26 cellular contexts compared by ENCODE assay signal in the genomic region with DNA sequence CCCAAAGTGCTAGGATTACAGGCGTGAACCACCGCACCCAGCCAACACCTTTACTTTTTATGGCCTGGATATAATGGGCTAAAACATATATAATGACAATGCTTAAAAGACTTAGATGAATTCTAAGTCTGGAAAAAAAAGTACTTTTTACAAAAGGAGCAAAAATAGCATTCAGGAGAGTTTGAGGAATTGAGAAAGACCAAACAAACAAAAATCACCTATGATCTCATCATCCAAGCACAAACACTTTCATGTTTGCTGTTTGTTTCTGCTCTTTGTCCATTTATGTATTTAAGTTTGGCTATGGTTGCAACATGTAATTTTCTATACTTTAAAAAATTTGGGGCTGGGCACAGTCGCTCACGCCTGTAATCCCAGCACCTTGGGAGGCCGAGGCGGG.
"Had no signal": no experiment of that assay in that cellular context is flagged by ENCODE, and none has a peak within 500 bp of the region (broad histone marks: within the 10 kb centered on the region; RNA-seq: fewer than 3 reads in every experiment).

No MANE protein-coding gene starts in this region.

- H3K36me3 ChIP-seq: esophagus squamous epithelium, left lung, lower lobe of right lung had no signal

- H3K27ac ChIP-seq: coronary artery, epithelial cell of prostate, esophagus squamous epithelium, heart right ventricle, left lung, lower lobe of right lung had no signal

- H3K27me3 ChIP-seq: esophagus squamous epithelium, heart right ventricle, left lung had no signal

- H3K27me3 Mint-ChIP-seq: effector memory CD8-positive, alpha-beta T cell had no signal

- H3K4me1 Mint-ChIP-seq: mesothelial cell of epicardium had no signal

- H3K4me3 Mint-ChIP-seq: effector memory CD8-positive, alpha-beta T cell; endodermal cell; mesothelial cell of epicardium; naive B cell had no signal

- H3K4me3 ChIP-seq: coronary artery, esophagus squamous epithelium, heart right ventricle, left lung, lower lobe of right lung, mucosa of descending colon had no signal

- H3K9me3 ChIP-seq: esophagus squamous epithelium, heart right ventricle, left lung, lower lobe of right lung, mucosa of descending colon had no signal

- H3K9me3 Mint-ChIP-seq: effector memory CD8-positive, alpha-beta T cell; mesothelial cell of epicardium had no signal

- ATAC-seq: effector memory CD8-positive, alpha-beta T cell; esophagus mucosa; left cardiac atrium; left lung; left ventricle myocardium superior; lower lobe of right lung; mucosa of descending colon had no signal

- DNase-seq: effector CD8-positive, alpha-beta T cell; effector memory CD8-positive, alpha-beta T cell; endodermal cell; erythroblast; esophagus squamous epithelium; foreskin fibroblast; glutamatergic neuron; head of caudate nucleus; heart right ventricle; hippocampal formation; left cardiac atrium; left lung; left ventricle myocardium superior; lower lobe of right lung; mesenchymal stem cell; mucosa of descending colon; naive B cell had no signal

- H3K4me1 ChIP-seq: lower lobe of right lung had no signal

- FAIRE-seq: colon, endometrium, frontal cortex, islet of Langerhans, keratinocyte had no signal

- H3K27ac Mint-ChIP-seq: effector memory CD8-positive, alpha-beta T cell; endodermal cell; mesothelial cell of epicardium had no signal
